ENCODE assay signal across 1 cellular context in genomic region chr6:139904572-139904971, GRCh38.
TF ChIP-seq lines count a peak whose summit lies in the region.

No MANE protein-coding gene starts in this region.

TF ChIP-seq in SK-N-SH, 30 proteins besides CTCF, POLR2A, EP300 and RAD21 (continued from another document):
- TF ChIP-seq, protein P1, sequence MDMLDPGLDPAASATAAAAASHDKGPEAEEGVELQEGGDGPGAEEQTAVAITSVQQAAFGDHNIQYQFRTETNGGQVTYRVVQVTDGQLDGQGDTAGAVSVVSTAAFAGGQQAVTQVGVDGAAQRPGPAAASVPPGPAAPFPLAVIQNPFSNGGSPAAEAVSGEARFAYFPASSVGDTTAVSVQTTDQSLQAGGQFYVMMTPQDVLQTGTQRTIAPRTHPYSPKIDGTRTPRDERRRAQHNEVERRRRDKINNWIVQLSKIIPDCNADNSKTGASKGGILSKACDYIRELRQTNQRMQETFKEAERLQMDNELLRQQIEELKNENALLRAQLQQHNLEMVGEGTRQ (IDR thresholded peaks at IDR 0.05; ENCODE audit: borderline replicate concordance, low read depth, low read length): no peak
- no peak for TF ChIP-seq GABPA (IDR thresholded peaks at IDR 0.05; ENCODE audit: low read depth)
- TF ChIP-seq TEAD4 (IDR thresholded peaks at IDR 0.05; ENCODE audit: borderline replicate concordance, insufficient read depth): no peak
- no peak for TF ChIP-seq FOXM1 (IDR thresholded peaks at IDR 0.05; ENCODE audit: low read depth)
